13 cellular contexts compared by ENCODE assay signal in the genomic region with DNA sequence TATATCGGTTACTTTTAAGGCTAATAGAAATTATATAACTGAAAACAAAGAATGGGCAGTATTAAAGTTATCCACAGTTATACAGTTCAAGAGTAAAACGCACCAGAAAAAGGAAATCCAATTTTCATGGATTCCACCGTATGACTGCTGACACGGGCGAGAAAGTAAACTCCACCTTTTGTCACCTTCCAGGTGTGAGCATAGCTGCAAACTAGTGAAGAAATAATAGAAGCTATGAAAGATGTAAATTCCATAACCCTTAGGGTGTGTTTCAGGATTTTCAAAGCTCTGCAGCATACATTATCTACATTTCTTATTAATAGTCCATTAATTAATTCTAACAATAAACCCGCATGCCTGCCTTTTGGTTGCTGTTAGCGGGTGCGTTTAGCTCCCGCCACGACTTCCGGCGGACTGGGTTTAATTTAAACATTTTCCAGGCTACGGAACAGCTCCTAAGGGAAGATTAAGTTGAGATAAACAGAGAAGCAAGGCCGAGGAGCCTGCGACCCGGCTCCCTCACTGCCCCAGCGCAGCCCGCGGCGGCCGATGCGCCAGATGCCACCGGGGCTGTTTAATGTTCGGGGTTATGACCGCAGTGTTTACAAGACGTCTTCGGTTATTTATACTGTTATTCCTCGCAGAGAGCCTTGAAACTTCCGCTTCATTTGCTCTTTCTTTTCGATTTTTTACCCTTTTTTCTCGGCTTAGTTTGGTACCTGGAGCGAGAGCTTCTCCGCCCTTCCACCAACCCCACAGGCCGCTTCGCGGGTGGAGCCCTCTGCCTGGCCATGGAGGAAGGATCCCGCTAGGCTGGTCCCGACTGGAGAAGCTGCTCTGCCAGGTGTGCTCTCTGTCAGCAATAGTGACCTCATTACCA. TPM values are rescaled to one million over a fixed set of nuclear protein-coding genes. Genes with fewer than 3 reads are reported as not detected.
DNase-seq lines count a peak whose midpoint lies in the region; ATAC-seq and TF ChIP-seq lines count a peak whose summit lies in the region.
"Had no signal": no experiment of that assay in that cellular context is flagged by ENCODE, and none has a peak within 500 bp of the region (broad histone marks: within the 10 kb centered on the region; RNA-seq: fewer than 3 reads in every experiment).

No MANE protein-coding gene starts in this region.

- WGBS in mesenchymal stem cell = 3% methylated on average over 37 of the region's 38 CpGs
- WGBS in upper lobe of left lung, 2 donors = 16 to 28% methylated on average over 38 of the region's 38 CpGs

- no peak overlapping the region for H2AK5ac ChIP-seq in mesenchymal stem cell (ENCODE audit: low read length, severe bottlenecking)

- H3K9me3 ChIP-seq in left ventricle myocardium inferior (replicated peaks) = no peaks in the 10 kb centered on the region
- H3K9me3 ChIP-seq in mesenchymal stem cell (ENCODE audit: control insufficient read depth, low read length) = no peaks in the 10 kb centered on the region
- no peaks in the 10 kb centered on the region for H3K9me3 ChIP-seq in upper lobe of left lung
- H3K9me3 ChIP-seq in HAP-1 = no peaks in the 10 kb centered on the region

- H3K4me1 ChIP-seq in left ventricle myocardium inferior (peaks cover 50% of the 10 kb centered on the region), mesenchymal stem cell (ENCODE audit: control insufficient read depth, insufficient read depth, low read depth, low read length) (peaks cover 28% of the 10 kb centered on the region), upper lobe of left lung (peaks cover 11 to 26% (median 17%) of the 10 kb centered on the region in 4 donors), HAP-1 (no peaks in the 10 kb centered on the region)

- H3K18ac ChIP-seq in mesenchymal stem cell (ENCODE audit: low read depth in 1 of 2, low read length in 2 of 2) = peak overlapping the region; percentile 13 to 80

- H3K9ac ChIP-seq in mesenchymal stem cell (ENCODE audit: low read length) = no peak overlapping the region

- H3K14ac ChIP-seq in mesenchymal stem cell (ENCODE audit: low read length in 2 of 2) = peak overlapping the region in 1 of 2 experiments; percentile 5

- peak overlapping the region; percentile 57 for H4K8ac ChIP-seq in mesenchymal stem cell (ENCODE audit: low read length)

- no peak for TF ChIP-seq CTCF in left ventricle myocardium inferior (IDR thresholded peaks at IDR 0.05; ENCODE audit: borderline replicate concordance)
- TF ChIP-seq CTCF in cardiac fibroblast (IDR thresholded peaks at IDR 0.05; ENCODE audit: low read depth, low read length) = no peak
- no peak for TF ChIP-seq CTCF in upper lobe of left lung (IDR thresholded peaks at IDR 0.05)

- intact Hi-C loops in left ventricle myocardium inferior (cut with micrococcal nuclease) (no loop called here), Right ventricle myocardium superior (cut with DNase I) (no loop called here)

- DNase-seq in left ventricle myocardium inferior = no peak
- DNase-seq in Right ventricle myocardium superior = no peak
- DNase-seq in cardiac fibroblast (ENCODE audit: low read depth in 2 of 2) = peak in 1 of 2 donors; percentile 14
- DNase-seq in mesenchymal stem cell = peak; percentile 87
- peak in 1 of 2 donors; percentile 73 for DNase-seq in upper lobe of left lung
- DNase-seq in SW480 (ENCODE audit: low spot score) = no peak
- DNase-seq in HAP-1 (ENCODE audit: low spot score in 2 of 2) = no peak
- DNase-seq: anterior cingulate cortex; CD4-positive, alpha-beta T cell; substantia nigra had no signal

- no peaks in the 10 kb centered on the region for H3K79me1 ChIP-seq in mesenchymal stem cell (replicated peaks; ENCODE audit: low read length, poor library complexity, severe bottlenecking)

- H2AFZ ChIP-seq in mesenchymal stem cell (ENCODE audit: low read depth, low read length) = no peak overlapping the region

- H3K4me3 ChIP-seq in left ventricle myocardium inferior = peak overlapping the region; percentile 69
- peak overlapping the region; percentile 13 to 19 for H3K4me3 ChIP-seq in cardiac fibroblast (replicated peaks in 1 of 2; ENCODE audit: low read depth in 2 of 2, low read length in 2 of 2)
- no peak overlapping the region for H3K4me3 ChIP-seq in mesenchymal stem cell (ENCODE audit: insufficient read depth in 1 of 2, low read depth in 1 of 2, low read length in 2 of 2)
- H3K4me3 ChIP-seq in upper lobe of left lung = peak overlapping the region in 3 of 4 donors; percentile 28 to 53 (median 48)
- H3K4me3 ChIP-seq in HAP-1 = no peak overlapping the region
- H3K4me3 ChIP-seq: K562 had no signal

- no peak overlapping the region for H2BK5ac ChIP-seq in mesenchymal stem cell (ENCODE audit: low read depth, low read length, poor library complexity, severe bottlenecking)

- ATAC-seq in Right ventricle myocardium superior (ENCODE audit: poor library complexity) (no peak), upper lobe of left lung (ENCODE audit: low FRiP score in 2 of 2) (no peak), GM21576 (IDR thresholded peaks at IDR 0.05; ENCODE audit: unreplicated experiment) (no peak)
- ATAC-seq: K562 had no signal

- peak overlapping the region; percentile 46 to 78 for H2BK12ac ChIP-seq in mesenchymal stem cell (ENCODE audit: low read length in 2 of 2)

- H2BK120ac ChIP-seq in mesenchymal stem cell (ENCODE audit: low read depth, low read length) = peak overlapping the region; percentile 82

- no peak for TF ChIP-seq EP300 in upper lobe of left lung (IDR thresholded peaks at IDR 0.05)

- H3K27me3 ChIP-seq in left ventricle myocardium inferior (ENCODE audit: low read depth) (peaks cover 100% of the 10 kb centered on the region), mesenchymal stem cell (ENCODE audit: control insufficient read depth in 1 of 2, insufficient read depth in 1 of 2, low read length in 2 of 2) (peaks cover 89 to 91% of the 10 kb centered on the region in 2 experiments), upper lobe of left lung (peaks cover 0 to 60% (median 20%) of the 10 kb centered on the region in 4 donors), HAP-1 (ENCODE audit: low read depth) (peaks cover 94% of the 10 kb centered on the region)

- H3K4me2 ChIP-seq in mesenchymal stem cell (ENCODE audit: low read length, poor library complexity, severe bottlenecking) = peak overlapping the region; percentile 42

- in situ Hi-C loops in HAP-1 (cut with MboI; ENCODE audit: low sequenced_read_pairs) = no loop called here

- no peak for TF ChIP-seq POLR2A in upper lobe of left lung (IDR thresholded peaks at IDR 0.05)

- no peak overlapping the region for H4K91ac ChIP-seq in mesenchymal stem cell (ENCODE audit: low read length)

- no peak overlapping the region for H3K4ac ChIP-seq in mesenchymal stem cell (ENCODE audit: low read depth in 1 of 2, low read length in 2 of 2)

- H3K27ac ChIP-seq in left ventricle myocardium inferior (replicated peaks) (peak overlapping the region; percentile 76), mesenchymal stem cell (ENCODE audit: low read length, poor library complexity, severe bottlenecking) (no peak overlapping the region), upper lobe of left lung (peak overlapping the region; percentile 40 to 84 (median 70))

- peak overlapping the region; percentile 16 for H2BK15ac ChIP-seq in mesenchymal stem cell (ENCODE audit: low read depth, poor library complexity, severe bottlenecking)

- no peaks in the 10 kb centered on the region for H3K36me3 ChIP-seq in left ventricle myocardium inferior
- no peaks in the 10 kb centered on the region for H3K36me3 ChIP-seq in mesenchymal stem cell (ENCODE audit: control insufficient read depth in 1 of 2, insufficient read depth in 2 of 2, low read depth in 1 of 2, low read length in 2 of 2)
- peaks cover 0 to 4% (median 0%) of the 10 kb centered on the region in 4 donors for H3K36me3 ChIP-seq in upper lobe of left lung
- H3K36me3 ChIP-seq in HAP-1 (replicated peaks) = no peaks in the 10 kb centered on the region

- H3K23ac ChIP-seq in mesenchymal stem cell (ENCODE audit: low read length in 2 of 2) = no peak overlapping the region

RNA-seq across cellular contexts. Expression of gene TCF21, which starts 3.8 kb away (rescaled TPM):
- total RNA-seq in left ventricle myocardium inferior = 5.3 TPM
- 4.1 TPM for total RNA-seq in Right ventricle myocardium superior
- polyA plus RNA-seq in mesenchymal stem cell (2013, experiment 1 of 2) = 47.6 TPM
- polyA plus RNA-seq in mesenchymal stem cell (2013, experiment 2 of 2) = 47.6 TPM
- 10 to 100 TPM; 13.8 to 68.6 (median 30.2) TPM for total RNA-seq in upper lobe of left lung
- total RNA-seq: CD4-positive, alpha-beta T cell; K562; mononuclear cell had no signal
- polyA plus RNA-seq: K562 had no signal

Comparison
In these comparisons a context has a peak if more than half of its experiments do, and no peak if none do; other contexts are left out.
1. H3K4me3 ChIP-seq: peak in left ventricle myocardium inferior (single experiment), cardiac fibroblast (2 of 2) and upper lobe of left lung (3 of 4); none in mesenchymal stem cell (0 of 2) and HAP-1 (single experiment).